ENCODE assay signal across 8 cellular contexts in the genomic region with DNA sequence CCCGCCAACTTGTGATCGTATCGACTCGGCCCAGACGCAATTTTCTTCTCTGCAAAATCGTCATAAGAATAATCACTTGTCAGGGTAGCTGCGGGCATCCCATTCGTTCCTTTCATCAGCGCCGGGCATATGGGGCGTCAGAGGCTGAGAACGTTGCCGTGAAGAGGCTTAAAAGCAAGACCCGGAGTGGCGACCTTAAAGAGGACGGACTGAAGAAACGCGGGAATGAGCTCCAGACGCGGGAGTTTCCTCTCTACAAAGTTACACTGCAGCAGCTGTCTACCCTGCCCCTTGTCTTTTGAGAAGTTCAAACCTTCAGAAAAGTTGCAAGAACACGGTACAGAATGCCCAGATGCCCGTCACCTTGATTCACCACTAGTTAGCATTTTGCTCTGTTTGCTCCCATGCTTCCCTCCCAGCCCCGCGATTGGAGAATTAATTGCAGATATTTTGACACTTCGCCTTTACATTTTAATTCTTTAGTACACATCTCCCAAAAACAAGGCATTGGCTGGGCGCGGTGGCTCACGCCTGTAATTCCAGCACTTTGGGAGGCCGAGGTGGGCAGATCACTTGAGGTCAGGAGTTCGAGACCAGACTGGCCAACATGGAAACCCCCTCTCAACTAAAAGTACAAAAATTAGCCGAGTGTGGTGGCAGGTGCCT. TPM values are rescaled to one million over a fixed set of nuclear protein-coding genes. Genes with fewer than 3 reads are reported as not detected.
DNase-seq lines count a peak whose midpoint lies in the region; ATAC-seq, FAIRE-seq and TF ChIP-seq lines count a peak whose summit lies in the region.

No MANE protein-coding gene starts in this region.

- H3K27ac ChIP-seq in 22Rv1 (peak overlapping the region; percentile 78), SU-DHL-6 (ENCODE audit: low read depth, low read length) (no peak overlapping the region), pancreas (no peak overlapping the region)

- H3K27me3 ChIP-seq in SU-DHL-6 (ENCODE audit: low read length) (no peaks in the 10 kb centered on the region), pancreas (no peaks in the 10 kb centered on the region)

- no peaks in the 10 kb centered on the region for H3K36me3 ChIP-seq in SU-DHL-6 (ENCODE audit: low read length)
- no peaks in the 10 kb centered on the region for H3K36me3 ChIP-seq in pancreas

- TF ChIP-seq CTCF in 22Rv1 (IDR thresholded peaks at IDR 0.05) (no peak), GM12864 (IDR thresholded peaks at IDR 0.05; ENCODE audit: low read depth, low read length, missing control alignments) (no peak), SU-DHL-6 (IDR thresholded peaks at IDR 0.05; ENCODE audit: insufficient read depth, low read length, poor library complexity, severe bottlenecking) (no peak), epithelial cell of esophagus (IDR thresholded peaks at IDR 0.05; ENCODE audit: insufficient read depth, low read depth, low read length, missing control alignments) (no peak), pancreas (IDR thresholded peaks at IDR 0.05) (no peak)

- H3K9me3 ChIP-seq in SU-DHL-6 (ENCODE audit: insufficient read depth, low read length) (no peaks in the 10 kb centered on the region), pancreas (no peaks in the 10 kb centered on the region)

- no peaks in the 10 kb centered on the region for H3K79me2 ChIP-seq in SU-DHL-6 (ENCODE audit: insufficient read depth, low read length)

- H3K4me3 ChIP-seq in GM12864 (ENCODE audit: low read depth, low read length) (peak overlapping the region; percentile 96), SU-DHL-6 (ENCODE audit: insufficient read depth, low read length, poor library complexity, severe bottlenecking) (peak overlapping the region; percentile 90), epithelial cell of esophagus (ENCODE audit: low read length) (peak overlapping the region; percentile 79), pancreas (peak overlapping the region; percentile 49 to 83 (median 59))

- 14 to 16% methylated on average over 31 of the region's 31 CpGs for WGBS in pancreas, 2 donors

- ATAC-seq in pancreas (peak in 2 of 4 donors; percentile 0 to 1), HG02610 (IDR thresholded peaks at IDR 0.05; ENCODE audit: unreplicated experiment) (no peak), GM19467 (IDR thresholded peaks at IDR 0.05; ENCODE audit: unreplicated experiment) (no peak)

- peak overlapping the region; percentile 88 for H3K9ac ChIP-seq in SU-DHL-6 (ENCODE audit: low read length)

- H2AFZ ChIP-seq in SU-DHL-6 (ENCODE audit: low read depth, low read length, severe bottlenecking), result peak overlapping the region; percentile 96

- FAIRE-seq in pancreas (lab: Jason Lieb, UNC), result no peak

- H3K4me2 ChIP-seq in SU-DHL-6 (ENCODE audit: low read depth, low read length, poor library complexity, severe bottlenecking), result peak overlapping the region; percentile 95

- no peak for DNase-seq in GM12864 (ENCODE audit: low read depth)
- peak; percentile 24 for DNase-seq in epithelial cell of esophagus (ENCODE audit: low read depth)
- DNase-seq in pancreas, result no peak
- DNase-seq in NCI-H1436 treated with DMSO at 0.1 percent for 48 hours (lab: John Stamatoyannopoulos, UW), result no peak

- no peaks in the 10 kb centered on the region for H3K9me2 ChIP-seq in SU-DHL-6 (replicated peaks; ENCODE audit: insufficient read depth, low read length)

- no peaks in the 10 kb centered on the region for H3F3A ChIP-seq in SU-DHL-6 (ENCODE audit: insufficient read depth)

- intact Hi-C loops in pancreas (cut with DNase I), result loop anchor here in 1 of 3 donors (5.0 kb wide), 1 partner anchor 61 kb away; no protein-coding TSS in a partner anchor

- no peaks in the 10 kb centered on the region for H4K20me1 ChIP-seq in SU-DHL-6 (ENCODE audit: low read depth, low read length)

- H3K4me1 ChIP-seq in pancreas, result peaks cover 0 to 5% (median 5%) of the 10 kb centered on the region in 3 donors

RNA-seq across cellular contexts. Expression of a gene that starts 1.0 kb away (rescaled TPM):
- total RNA-seq in pancreas, result 1 to 10 TPM; 4.7 to 9.3 (median 7.6) TPM
- polyA plus RNA-seq in pancreas, result 10 to 100 TPM; 13.4 to 19.9 TPM

RNA-seq across cellular contexts. Expression of a gene that starts 18.6 kb away (rescaled TPM):
- total RNA-seq in pancreas, result under 1 TPM in 1 of 6 donors, not detected in 5; 0.22 TPM
- polyA plus RNA-seq in pancreas, result under 1 TPM; 0.34 to 0.85 TPM

RNA-seq across cellular contexts. Expression of a gene that starts 32.3 kb away (rescaled TPM):
- 10 to 100 TPM; 13.5 to 40.0 (median 24.2) TPM for total RNA-seq in pancreas
- 10 to 100 TPM; 12.7 to 28.3 TPM for polyA plus RNA-seq in pancreas

RNA-seq across cellular contexts. Expression of a gene that starts 41.1 kb away (rescaled TPM):
- 10 to 100 TPM; 11.8 to 17.4 (median 16.1) TPM for total RNA-seq in pancreas
- 1 to 10 TPM; 6.9 to 8.9 TPM for polyA plus RNA-seq in pancreas

RNA-seq across cellular contexts. Expression of a gene that starts 43.6 kb away (rescaled TPM):
- total RNA-seq in pancreas, result 10 to 100 TPM in 1 of 6 donors, 1 to 10 TPM in 5; 6.0 to 10.3 (median 7.9) TPM
- polyA plus RNA-seq in pancreas, result 10 to 100 TPM; 11.9 to 12.8 TPM
